In genomic region chr10:120606051-120606764, GRCh38 we compare ENCODE assay signal across 16 cellular contexts.
DNase-seq lines count a peak whose midpoint lies in the region; ATAC-seq, FAIRE-seq and TF ChIP-seq lines count a peak whose summit lies in the region.
"Had no signal": no experiment of that assay in that cellular context is flagged by ENCODE, and none has a peak within 500 bp of the region (broad histone marks: within the 10 kb centered on the region; RNA-seq: fewer than 3 reads in every experiment).

No MANE protein-coding gene starts in this region.

- no peak overlapping the region for H3K4me3 ChIP-seq in small intestine (ENCODE audit: low read depth in 1 of 2, low read length in 2 of 2)
- H3K4me3 ChIP-seq: lung, psoas muscle had no signal

- H3K27ac ChIP-seq in small intestine (ENCODE audit: low read depth in 1 of 2, low read length in 1 of 2) = no peak overlapping the region
- H3K27ac ChIP-seq: psoas muscle had no signal

- H3K27me3 ChIP-seq in small intestine (ENCODE audit: control insufficient read depth in 2 of 2, insufficient read depth in 2 of 2, low read length in 2 of 2) = no peaks in the 10 kb centered on the region

- ATAC-seq in GM19395 (IDR thresholded peaks at IDR 0.05; ENCODE audit: unreplicated experiment) (peak; percentile 68), HG02798 (IDR thresholded peaks at IDR 0.05; ENCODE audit: poor library complexity, unreplicated experiment) (peak; percentile 54), HG03469 (IDR thresholded peaks at IDR 0.05; ENCODE audit: unreplicated experiment) (peak; percentile 60)
- ATAC-seq: Panc1, psoas muscle had no signal

- no peaks in the 10 kb centered on the region for H3K36me3 ChIP-seq in small intestine (ENCODE audit: control insufficient read depth in 2 of 2, insufficient read depth in 2 of 2, low read length in 2 of 2)

- WGBS in small intestine, 3 donors = 61 to 70% (median 68%) methylated on average over 5 of the region's 5 CpGs

- DNase-seq in D341Med (ENCODE audit: low spot score) = no peak
- DNase-seq in occipital lobe (lab: John Stamatoyannopoulos, UW) = no peak
- no peak for DNase-seq in Ammon's horn (ENCODE audit: low spot score)
- DNase-seq in small intestine = no peak
- DNase-seq: ACHN, cerebellar nuclear complex, foreskin fibroblast, NCI-H1105 treated with DMSO at 0.1 percent for 48 hours, psoas muscle had no signal

- no peaks in the 10 kb centered on the region for H3K9me3 ChIP-seq in small intestine (ENCODE audit: control insufficient read depth, low read depth)
- H3K9me3 ChIP-seq: psoas muscle had no signal

- TF ChIP-seq CTCF in GM12872 (IDR thresholded peaks at IDR 0.05; ENCODE audit: insufficient read depth, low read depth, low read length) = 0 out of 3 replicates have a peak, but pooled peaks have one; percentile 11

- FAIRE-seq in small intestine (lab: Jason Lieb, UNC) = no peak
- FAIRE-seq: TTC549 had no signal

- H3K4me1 ChIP-seq in small intestine (ENCODE audit: control insufficient read depth in 2 of 2, insufficient read depth in 1 of 2, low read depth in 1 of 2, low read length in 1 of 2) = no peaks in the 10 kb centered on the region
- H3K4me1 ChIP-seq: psoas muscle had no signal
